20 cellular contexts compared by ENCODE assay signal in the genomic region with DNA sequence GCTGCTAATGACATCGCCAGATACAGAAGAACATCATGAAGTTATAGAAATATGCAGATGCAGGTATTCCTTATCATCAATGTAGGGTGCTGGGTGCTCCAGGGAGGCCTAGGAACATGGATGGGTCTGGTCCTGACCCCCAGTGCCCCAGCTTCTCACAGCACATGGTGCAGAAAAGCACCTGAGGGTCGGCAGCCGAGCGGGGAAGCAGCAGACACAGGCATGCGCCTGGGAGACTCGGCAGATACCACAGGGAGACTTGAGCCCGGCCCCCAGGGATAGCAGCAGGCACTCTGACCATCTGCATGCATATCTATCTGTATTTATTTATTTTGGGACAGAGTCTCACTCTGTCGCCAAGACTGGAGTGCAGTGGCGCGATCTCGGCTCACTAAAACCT.
"Had no signal": no experiment of that assay in that cellular context is flagged by ENCODE, and none has a peak within 500 bp of the region (broad histone marks: within the 10 kb centered on the region; RNA-seq: fewer than 3 reads in every experiment).

No MANE protein-coding gene starts in this region.

- H3K4me3 Mint-ChIP-seq: activated CD4-positive, alpha-beta T cell treated with anti-CD3 and anti-CD28 coated beads, Interleukin-2, amount 10 ng/mL, durations not matched to agents 7 days and 5 days; activated naive CD4-positive, alpha-beta T cell treated with anti-CD3 and anti-CD28 coated beads, Interleukin-2, amount 10 ng/mL, durations not matched to agents 7 days and 5 days; activated naive CD8-positive, alpha-beta T cell treated with anti-CD3 and anti-CD28 coated beads, Interleukin-2, amount 50 U/mL, for 24 hours; natural killer cell; stimulated activated naive CD8-positive, alpha-beta T cell treated with anti-CD3 and anti-CD28 coated beads, Interleukin-15, Interleukin-2, amounts not matched to agents 100 ng/mL and 50 ng/mL, for 24 hours had no signal

- DNase-seq: activated CD4-positive, alpha-beta T cell treated with anti-CD3 and anti-CD28 coated beads, Interleukin-2, amount 10 ng/mL, durations not matched to agents 7 days and 5 days; activated effector memory CD4-positive, alpha-beta T cell treated with anti-CD3 and anti-CD28 coated beads, Interleukin-2, amount 50 U/mL, for 16 hours; activated naive CD4-positive, alpha-beta T cell treated with anti-CD3 and anti-CD28 coated beads, Interleukin-2, amount 10 ng/mL, durations not matched to agents 7 days and 5 days; activated naive CD8-positive, alpha-beta T cell treated with anti-CD3 and anti-CD28 coated beads, Interleukin-2, amount 50 U/mL, for 24 hours; cerebellar nuclear complex; cortex of kidney; foreskin melanocyte; hippocampal formation; left ventricle myocardium superior; midbrain; natural killer cell; ovary; psoas muscle; right cardiac atrium; stimulated activated CD4-positive, alpha-beta T cell treated with anti-CD3 and anti-CD28 coated beads, Interleukin-1b, Interleukin-23, amount 100 ng/mL, for 48 hours; substantia nigra; tibial artery had no signal

- H3K9me3 ChIP-seq: neutrophil, ovary, psoas muscle, tibial artery had no signal

- H3K9me3 Mint-ChIP-seq: activated CD4-positive, alpha-beta T cell treated with anti-CD3 and anti-CD28 coated beads, Interleukin-2, amount 10 ng/mL, durations not matched to agents 7 days and 5 days; activated naive CD4-positive, alpha-beta T cell treated with anti-CD3 and anti-CD28 coated beads, Interleukin-2, amount 10 ng/mL, durations not matched to agents 7 days and 5 days; activated naive CD8-positive, alpha-beta T cell treated with anti-CD3 and anti-CD28 coated beads, Interleukin-2, amount 50 U/mL, for 24 hours; natural killer cell; stimulated activated naive CD8-positive, alpha-beta T cell treated with anti-CD3 and anti-CD28 coated beads, Interleukin-15, Interleukin-2, amounts not matched to agents 100 ng/mL and 50 ng/mL, for 24 hours had no signal

- H3K27me3 ChIP-seq: ovary, tibial artery had no signal

- H3K36me3 Mint-ChIP-seq: activated naive CD4-positive, alpha-beta T cell treated with anti-CD3 and anti-CD28 coated beads, Interleukin-2, amount 10 ng/mL, durations not matched to agents 7 days and 5 days; natural killer cell had no signal

- H3K27ac Mint-ChIP-seq: activated CD4-positive, alpha-beta T cell treated with anti-CD3 and anti-CD28 coated beads, Interleukin-2, amount 10 ng/mL, durations not matched to agents 7 days and 5 days; activated naive CD4-positive, alpha-beta T cell treated with anti-CD3 and anti-CD28 coated beads, Interleukin-2, amount 10 ng/mL, durations not matched to agents 7 days and 5 days; activated naive CD8-positive, alpha-beta T cell treated with anti-CD3 and anti-CD28 coated beads, Interleukin-2, amount 50 U/mL, for 24 hours; natural killer cell; stimulated activated naive CD8-positive, alpha-beta T cell treated with anti-CD3 and anti-CD28 coated beads, Interleukin-15, Interleukin-2, amounts not matched to agents 100 ng/mL and 50 ng/mL, for 24 hours had no signal

- ATAC-seq: activated naive CD8-positive, alpha-beta T cell treated with anti-CD3 and anti-CD28 coated beads, Interleukin-2, amount 50 U/mL, for 24 hours; left ventricle myocardium superior; natural killer cell; psoas muscle; right cardiac atrium had no signal

- H3K36me3 ChIP-seq: neutrophil, ovary, tibial artery had no signal

- H3K27ac ChIP-seq: epithelial cell of prostate, neutrophil, ovary, psoas muscle, tibial artery had no signal

- H3K4me3 ChIP-seq: ovary, psoas muscle, tibial artery had no signal

- H3K4me1 ChIP-seq: psoas muscle had no signal
